ENCODE assay signal across 10 cellular contexts in genomic region chr2:3585239-3586109, GRCh38. TPM values are rescaled to one million over a fixed set of nuclear protein-coding genes. Genes with fewer than 3 reads are reported as not detected.
DNase-seq lines count a peak whose midpoint lies in the region; ATAC-seq and TF ChIP-seq lines count a peak whose summit lies in the region.
"Had no signal": no experiment of that assay in that cellular context is flagged by ENCODE, and none has a peak within 500 bp of the region (broad histone marks: within the 10 kb centered on the region; RNA-seq: fewer than 3 reads in every experiment).

No MANE protein-coding gene starts in this region.

- H3K27ac ChIP-seq in VCaP (peak overlapping the region; percentile 84), parathyroid adenoma (peak overlapping the region; percentile 60)

- H3K9me3 Mint-ChIP-seq in naive thymus-derived CD8-positive, alpha-beta T cell = no peaks in the 10 kb centered on the region
- H3K9me3 Mint-ChIP-seq in stimulated activated naive B cell treated with anti-CD40 and anti-IgM and Interleukin-4, amounts not matched to agents 10 μg/mL and 1 μg/mL and 100 μg/mL, for 72 hours = no peaks in the 10 kb centered on the region
- H3K9me3 Mint-ChIP-seq: activated CD4-positive, alpha-beta memory T cell treated with anti-CD3 and anti-CD28 coated beads, Interleukin-2, amount 10 ng/mL, durations not matched to agents 7 days and 5 days; CD4-positive, CD25-positive, alpha-beta regulatory T cell had no signal

- no peak for TF ChIP-seq CTCF in BE2C (IDR thresholded peaks at IDR 0.05; ENCODE audit: low read depth, low read length)
- TF ChIP-seq CTCF in VCaP (conservative IDR thresholded peaks at IDR 0.05) = no peak
- no peak for TF ChIP-seq CTCF in parathyroid adenoma (IDR thresholded peaks at IDR 0.05)

- peak overlapping the region in 1 of 10 donors; percentile 38 for H3K27ac Mint-ChIP-seq in naive thymus-derived CD8-positive, alpha-beta T cell
- H3K27ac Mint-ChIP-seq in stimulated activated naive B cell treated with anti-CD40 and anti-IgM and Interleukin-4, amounts not matched to agents 10 μg/mL and 1 μg/mL and 100 μg/mL, for 72 hours = no peak overlapping the region
- H3K27ac Mint-ChIP-seq: activated CD4-positive, alpha-beta memory T cell treated with anti-CD3 and anti-CD28 coated beads, Interleukin-2, amount 10 ng/mL, durations not matched to agents 7 days and 5 days had no signal

- no peak overlapping the region for H3K9ac ChIP-seq in parathyroid adenoma

- H3K36me3 ChIP-seq in BE2C (peaks cover 40% of the 10 kb centered on the region), parathyroid adenoma (ENCODE audit: control insufficient read depth, insufficient read depth, low read length) (peaks cover 3% of the 10 kb centered on the region)

- H3K27me3 Mint-ChIP-seq in naive thymus-derived CD8-positive, alpha-beta T cell = no peaks in the 10 kb centered on the region
- H3K27me3 Mint-ChIP-seq in stimulated activated naive B cell treated with anti-CD40 and anti-IgM and Interleukin-4, amounts not matched to agents 10 μg/mL and 1 μg/mL and 100 μg/mL, for 72 hours = no peaks in the 10 kb centered on the region
- H3K27me3 Mint-ChIP-seq: activated CD4-positive, alpha-beta memory T cell treated with anti-CD3 and anti-CD28 coated beads, Interleukin-2, amount 10 ng/mL, durations not matched to agents 7 days and 5 days; CD4-positive, CD25-positive, alpha-beta regulatory T cell had no signal

- POLR2A ChIA-PET in naive thymus-derived CD8-positive, alpha-beta T cell (lab: Charles Lee) = interaction anchor here (1.6 kb wide), 1 partner anchor 9 kb away, joined by 3 read pairs; no protein-coding TSS in a partner anchor

- no peaks in the 10 kb centered on the region for H3K27me3 ChIP-seq in BE2C
- no peaks in the 10 kb centered on the region for H3K27me3 ChIP-seq in parathyroid adenoma (ENCODE audit: control insufficient read depth, insufficient read depth, low read length)

- no peak overlapping the region for H3K4me2 ChIP-seq in parathyroid adenoma (ENCODE audit: low read length)

- no peak overlapping the region for H3K4me3 Mint-ChIP-seq in naive thymus-derived CD8-positive, alpha-beta T cell
- H3K4me3 Mint-ChIP-seq in stimulated activated naive B cell treated with anti-CD40 and anti-IgM and Interleukin-4, amounts not matched to agents 10 μg/mL and 1 μg/mL and 100 μg/mL, for 72 hours = no peak overlapping the region
- H3K4me3 Mint-ChIP-seq: activated CD4-positive, alpha-beta memory T cell treated with anti-CD3 and anti-CD28 coated beads, Interleukin-2, amount 10 ng/mL, durations not matched to agents 7 days and 5 days; CD4-positive, CD25-positive, alpha-beta regulatory T cell had no signal

- peaks cover 0 to 5% (median 3%) of the 10 kb centered on the region in 4 donors for H3K4me1 Mint-ChIP-seq in naive thymus-derived CD8-positive, alpha-beta T cell
- H3K4me1 Mint-ChIP-seq in stimulated activated naive B cell treated with anti-CD40 and anti-IgM and Interleukin-4, amounts not matched to agents 10 μg/mL and 1 μg/mL and 100 μg/mL, for 72 hours = peaks cover under 1 to 2% of the 10 kb centered on the region in 2 donors

- H3K9me3 ChIP-seq in BE2C (no peaks in the 10 kb centered on the region), parathyroid adenoma (ENCODE audit: control insufficient read depth, low read length) (no peaks in the 10 kb centered on the region)

- H3K4me3 ChIP-seq in BE2C (ENCODE audit: low read depth, low read length) = peak overlapping the region; percentile 23; the same call in 1 of the 2 replicates
- H3K4me3 ChIP-seq in parathyroid adenoma (ENCODE audit: low read depth, low read length) = no peak overlapping the region

- no peak for ATAC-seq in naive thymus-derived CD8-positive, alpha-beta T cell
- no peak for ATAC-seq in HG02588 (IDR thresholded peaks at IDR 0.05; ENCODE audit: unreplicated experiment)
- ATAC-seq in stimulated activated naive B cell treated with anti-CD40 and anti-IgM and Interleukin-4, amounts not matched to agents 10 μg/mL and 1 μg/mL and 100 μg/mL, for 72 hours (replicated peaks) = no peak

- peak; percentile 54 for DNase-seq in BE2C
- DNase-seq in fibroblast of the conjunctiva (ENCODE audit: low read depth) = peak; percentile 74
- DNase-seq in naive thymus-derived CD8-positive, alpha-beta T cell = no peak
- DNase-seq in stimulated activated naive B cell treated with anti-CD40 and anti-IgM and Interleukin-4, amounts not matched to agents 10 μg/mL and 1 μg/mL and 100 μg/mL, for 72 hours = no peak
- no peak for DNase-seq in NCI-H2081 treated with DMSO at 0.1 percent for 48 hours (lab: John Stamatoyannopoulos, UW)
- DNase-seq: activated CD4-positive, alpha-beta memory T cell treated with anti-CD3 and anti-CD28 coated beads, Interleukin-2, amount 10 ng/mL, durations not matched to agents 7 days and 5 days; CD4-positive, CD25-positive, alpha-beta regulatory T cell had no signal

- H3K4me1 ChIP-seq in BE2C (peaks cover 25% of the 10 kb centered on the region), parathyroid adenoma (no peaks in the 10 kb centered on the region)

- no peaks in the 10 kb centered on the region for H3K79me2 ChIP-seq in parathyroid adenoma

- no peak overlapping the region for H2AFZ ChIP-seq in parathyroid adenoma

- peaks cover 0 to 55% (median 10%) of the 10 kb centered on the region in 3 donors for H3K36me3 Mint-ChIP-seq in naive thymus-derived CD8-positive, alpha-beta T cell
- H3K36me3 Mint-ChIP-seq in stimulated activated naive B cell treated with anti-CD40 and anti-IgM and Interleukin-4, amounts not matched to agents 10 μg/mL and 1 μg/mL and 100 μg/mL, for 72 hours = peaks cover 41 to 53% of the 10 kb centered on the region in 2 donors

RNA-seq across cellular contexts. Expression of gene COLEC11, which starts 9.4 kb away (rescaled TPM):
- polyA plus RNA-seq in BE2C (2012; ENCODE audit: insufficient read depth, insufficient read length, low read depth) = 278 TPM
- total RNA-seq in naive thymus-derived CD8-positive, alpha-beta T cell = 1 to 10 TPM; 1.8 to 1.9 TPM
- polyA plus RNA-seq in naive thymus-derived CD8-positive, alpha-beta T cell = not detected
- total RNA-seq: activated CD4-positive, alpha-beta memory T cell treated with anti-CD3 and anti-CD28 coated beads, Interleukin-2, amount 10 ng/mL, durations not matched to agents 7 days and 5 days; CD4-positive, CD25-positive, alpha-beta regulatory T cell had no signal
- polyA plus RNA-seq: CD4-positive, CD25-positive, alpha-beta regulatory T cell had no signal

RNA-seq across cellular contexts. Expression of gene RPS7, which starts 10.4 kb away (rescaled TPM):
- 1,421 TPM for polyA plus RNA-seq in BE2C (2012; ENCODE audit: insufficient read depth, insufficient read length, low read depth)
- total RNA-seq in naive thymus-derived CD8-positive, alpha-beta T cell = 1,000 to 10,000 TPM; 1,560 to 1,585 TPM
- 1,000 to 10,000 TPM; 1,167 to 1,584 (median 1,521) TPM for polyA plus RNA-seq in naive thymus-derived CD8-positive, alpha-beta T cell

RNA-seq across cellular contexts. Expression of gene RNASEH1, which starts 27.3 kb away (rescaled TPM):
- 43.9 TPM for polyA plus RNA-seq in BE2C (2012; ENCODE audit: insufficient read depth, insufficient read length, low read depth)
- total RNA-seq in naive thymus-derived CD8-positive, alpha-beta T cell = 10 to 100 TPM; 24.1 to 34.5 TPM
- 10 to 100 TPM; 35.4 to 47.0 (median 35.5) TPM for polyA plus RNA-seq in naive thymus-derived CD8-positive, alpha-beta T cell

Comparison
In these comparisons a context has a peak if more than half of its experiments do, and no peak if none do; other contexts are left out.
1. DNase-seq: peak in BE2C (single experiment) and fibroblast of the conjunctiva (single experiment); none in naive thymus-derived CD8-positive, alpha-beta T cell (0 of 10), stimulated activated naive B cell treated with anti-CD40 and anti-IgM and Interleukin-4, amounts not matched to agents 10 μg/mL and 1 μg/mL and 100 μg/mL, for 72 hours (single experiment) and NCI-H2081 treated with DMSO at 0.1 percent for 48 hours (single experiment).